In genomic region chr5:31270396-31270795, GRCh38 we compare ENCODE assay signal across 8 cellular contexts.
DNase-seq lines count a peak whose midpoint lies in the region; ATAC-seq and TF ChIP-seq lines count a peak whose summit lies in the region.
"Had no signal": no experiment of that assay in that cellular context is flagged by ENCODE, and none has a peak within 500 bp of the region (broad histone marks: within the 10 kb centered on the region; RNA-seq: fewer than 3 reads in every experiment).

No MANE protein-coding gene starts in this region.

- H3K9me3 ChIP-seq in vagina: no peaks in the 10 kb centered on the region
- H3K9me3 ChIP-seq: neutrophil had no signal

- TF ChIP-seq CTCF in GM12864 (IDR thresholded peaks at IDR 0.05; ENCODE audit: low read depth, low read length, missing control alignments): peak; percentile 51
- peak; percentile 64 for TF ChIP-seq CTCF in choroid plexus epithelial cell (conservative IDR thresholded peaks at IDR 0.05; ENCODE audit: low read depth, low read length)
- TF ChIP-seq CTCF in vagina (IDR thresholded peaks at IDR 0.05): no peak

- no peak for ATAC-seq in GM21515 (IDR thresholded peaks at IDR 0.05; ENCODE audit: unreplicated experiment)

- no peaks in the 10 kb centered on the region for H3K27me3 ChIP-seq in vagina
- H3K27me3 ChIP-seq: neutrophil had no signal

- H3K36me3 ChIP-seq in vagina: no peaks in the 10 kb centered on the region
- H3K36me3 ChIP-seq: neutrophil had no signal

- no peak for DNase-seq in GM12864 (ENCODE audit: low read depth)
- peak; percentile 8 for DNase-seq in NCI-H1694 (lab: John Stamatoyannopoulos, UW)
- peak; percentile 49 for DNase-seq in choroid plexus epithelial cell (ENCODE audit: low read depth)
- peak; percentile 18 for DNase-seq in pons (ENCODE audit: low spot score)
- no peak for DNase-seq in vagina (ENCODE audit: extremely low spot score in 2 of 2)
- no peak for DNase-seq in T1000 (lab: John Stamatoyannopoulos, UW)

- H3K4me1 ChIP-seq in vagina: no peaks in the 10 kb centered on the region

- TF ChIP-seq POLR2A in vagina (IDR thresholded peaks at IDR 0.05): no peak

- intact Hi-C loops in vagina (cut with DNase I): no loop called here

- H3K4me3 ChIP-seq in GM12864 (ENCODE audit: low read depth, low read length): no peak overlapping the region
- H3K4me3 ChIP-seq in choroid plexus epithelial cell (ENCODE audit: low read depth, low read length): no peak overlapping the region
- H3K4me3 ChIP-seq in vagina: no peak overlapping the region

- H3K27ac ChIP-seq in vagina: no peak overlapping the region
- H3K27ac ChIP-seq: neutrophil had no signal

Comparison
In these comparisons a context has a peak if more than half of its experiments do, and no peak if none do; other contexts are left out.
1. DNase-seq: peak in NCI-H1694 (single experiment), choroid plexus epithelial cell (single experiment) and pons (single experiment); none in GM12864 (single experiment), vagina (0 of 2) and T1000 (single experiment).
2. CTCF ChIP-seq: peak in GM12864 (single experiment) and choroid plexus epithelial cell (single experiment); none in vagina (0 of 3).